Comparison of ENCODE assay signal across 8 cellular contexts in the genomic region with DNA sequence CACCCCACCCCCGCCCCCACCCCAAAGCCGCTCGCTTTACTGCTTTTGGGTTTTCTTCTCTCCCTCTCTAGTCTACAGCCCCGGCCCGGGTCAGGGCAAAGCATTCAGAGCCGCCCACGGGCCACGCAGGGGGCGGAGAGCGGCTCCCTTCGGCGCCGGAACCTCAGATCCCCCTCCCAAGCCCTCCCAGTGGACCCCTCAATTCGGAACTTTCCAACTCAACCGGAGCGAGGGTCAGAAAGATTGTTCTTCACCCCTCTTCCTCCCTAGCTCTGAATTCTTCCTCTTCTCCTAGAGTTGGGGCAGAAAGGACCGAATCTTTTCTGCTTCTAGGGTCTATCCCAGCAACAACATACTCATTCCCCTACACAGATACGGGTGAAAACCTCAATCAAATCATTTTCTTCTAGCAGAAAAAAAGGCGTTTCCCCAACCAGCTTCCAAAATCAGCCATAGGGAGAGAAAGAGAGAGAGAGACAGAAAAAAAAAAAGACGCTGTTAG. TPM values are rescaled to one million over a fixed set of nuclear protein-coding genes. Genes with fewer than 3 reads are reported as not detected.
DNase-seq lines count a peak whose midpoint lies in the region; ATAC-seq lines count a peak whose summit lies in the region.
"Had no signal": no experiment of that assay in that cellular context is flagged by ENCODE, and none has a peak within 500 bp of the region (broad histone marks: within the 10 kb centered on the region; RNA-seq: fewer than 3 reads in every experiment).

No MANE protein-coding gene starts in this region.

- peak overlapping the region; percentile 96 for H3K27ac Mint-ChIP-seq in activated T-helper 1 cell treated with anti-CD3 and anti-CD28 coated beads, Interleukin-12 subunit alpha, Interleukin-12 subunit beta, Interleukin-2, Interleukin-4 antibody, amounts not matched to agents 30 ng/mL and 10 ng/mL and 1 ng/mL, durations not matched to agents 14 hours and 24 hours and 36 hours

- WGBS in right cardiac atrium = 6% methylated on average over 20 of the region's 20 CpGs

- no peaks in the 10 kb centered on the region for H3K9me3 ChIP-seq in right cardiac atrium (ENCODE audit: control insufficient read depth, low read length)

- peak overlapping the region; percentile 95 for H3K4me3 Mint-ChIP-seq in activated T-helper 1 cell treated with anti-CD3 and anti-CD28 coated beads, Interleukin-12 subunit alpha, Interleukin-12 subunit beta, Interleukin-2, Interleukin-4 antibody, amounts not matched to agents 30 ng/mL and 10 ng/mL and 1 ng/mL, durations not matched to agents 14 hours and 24 hours and 36 hours

- intact Hi-C loops in activated T-helper 1 cell treated with anti-CD3 and anti-CD28 coated beads, Interleukin-12 subunit alpha, Interleukin-12 subunit beta, Interleukin-2, Interleukin-4 antibody, amounts not matched to agents 30 ng/mL and 10 ng/mL and 1 ng/mL, durations not matched to agents 14 hours and 24 hours and 36 hours (cut with micrococcal nuclease) = loop anchor here (1.0 to 5.0 kb wide), 4 partner anchors 52 to 132 kb away; no protein-coding TSS in a partner anchor
- intact Hi-C loops in right cardiac atrium (cut with DNase I) = loop anchor here in 1 of 4 donors (5.0 kb wide), 1 partner anchor 33 kb away; a partner anchor contains a TSS

- H3K4me3 ChIP-seq in right cardiac atrium (ENCODE audit: low read length) = peak overlapping the region; percentile 77

- peaks cover 62% of the 10 kb centered on the region for H3K4me1 Mint-ChIP-seq in activated T-helper 1 cell treated with anti-CD3 and anti-CD28 coated beads, Interleukin-12 subunit alpha, Interleukin-12 subunit beta, Interleukin-2, Interleukin-4 antibody, amounts not matched to agents 30 ng/mL and 10 ng/mL and 1 ng/mL, durations not matched to agents 14 hours and 24 hours and 36 hours (ENCODE audit: low read depth)

- peaks cover 13% of the 10 kb centered on the region for H3K36me3 Mint-ChIP-seq in activated T-helper 1 cell treated with anti-CD3 and anti-CD28 coated beads, Interleukin-12 subunit alpha, Interleukin-12 subunit beta, Interleukin-2, Interleukin-4 antibody, amounts not matched to agents 30 ng/mL and 10 ng/mL and 1 ng/mL, durations not matched to agents 14 hours and 24 hours and 36 hours (ENCODE audit: low read depth)

- peak; percentile 40 for DNase-seq in activated T-helper 1 cell treated with anti-CD3 and anti-CD28 coated beads, Interleukin-12 subunit alpha, Interleukin-12 subunit beta, Interleukin-2, Interleukin-4 antibody, amounts not matched to agents 30 ng/mL and 10 ng/mL and 1 ng/mL, durations not matched to agents 14 hours and 24 hours and 36 hours (ENCODE audit: low spot score)
- DNase-seq in right cardiac atrium = peak in 2 of 3 donors; percentile 28 to 68
- peak; percentile 68 for DNase-seq in stimulated activated CD4-positive, alpha-beta T cell treated with anti-CD3 and anti-CD28 coated beads, Interleukin-15, amount 100 ng/mL, for 24 hours
- DNase-seq in hippocampal formation (lab: John Stamatoyannopoulos, UW) = no peak
- DNase-seq in NCI-H524 treated with DMSO at 0.1 percent for 48 hours (lab: John Stamatoyannopoulos, UW) = no peak

- peak overlapping the region; percentile 76 for H3K27ac ChIP-seq in right cardiac atrium (ENCODE audit: low read length)

- H3K27me3 ChIP-seq in right cardiac atrium (ENCODE audit: control insufficient read depth, insufficient read depth) = no peaks in the 10 kb centered on the region

- ATAC-seq in HG03342 (IDR thresholded peaks at IDR 0.05; ENCODE audit: unreplicated experiment) (peak; percentile 25), right cardiac atrium (peak; percentile 10 to 36), GM18870 (IDR thresholded peaks at IDR 0.05; ENCODE audit: unreplicated experiment) (no peak)

- H3K9me3 Mint-ChIP-seq in activated T-helper 1 cell treated with anti-CD3 and anti-CD28 coated beads, Interleukin-12 subunit alpha, Interleukin-12 subunit beta, Interleukin-2, Interleukin-4 antibody, amounts not matched to agents 30 ng/mL and 10 ng/mL and 1 ng/mL, durations not matched to agents 14 hours and 24 hours and 36 hours = no peaks in the 10 kb centered on the region

- peaks cover 8% of the 10 kb centered on the region for H3K27me3 Mint-ChIP-seq in activated T-helper 1 cell treated with anti-CD3 and anti-CD28 coated beads, Interleukin-12 subunit alpha, Interleukin-12 subunit beta, Interleukin-2, Interleukin-4 antibody, amounts not matched to agents 30 ng/mL and 10 ng/mL and 1 ng/mL, durations not matched to agents 14 hours and 24 hours and 36 hours (ENCODE audit: insufficient read depth)

- peaks cover 3% of the 10 kb centered on the region for H3K4me1 ChIP-seq in right cardiac atrium (ENCODE audit: control insufficient read depth, insufficient read depth, low read length)

RNA-seq across cellular contexts. Expression of a gene that starts 1.0 kb away (rescaled TPM):
- total RNA-seq in activated T-helper 1 cell treated with anti-CD3 and anti-CD28 coated beads, Interleukin-12 subunit alpha, Interleukin-12 subunit beta, Interleukin-2, Interleukin-4 antibody, amounts not matched to agents 30 ng/mL and 10 ng/mL and 1 ng/mL, durations not matched to agents 14 hours and 24 hours and 36 hours = 32.5 and 32.8 TPM in 2 replicates
- total RNA-seq in right cardiac atrium = 1 to 10 TPM; 2.4 to 9.9 (median 6.0) TPM
- 5.5 TPM for polyA plus RNA-seq in right cardiac atrium
- total RNA-seq: SK-MEL-5 had no signal

RNA-seq across cellular contexts. Expression of a gene that starts 13.1 kb away (rescaled TPM):
- not detected in 2 replicates for total RNA-seq in activated T-helper 1 cell treated with anti-CD3 and anti-CD28 coated beads, Interleukin-12 subunit alpha, Interleukin-12 subunit beta, Interleukin-2, Interleukin-4 antibody, amounts not matched to agents 30 ng/mL and 10 ng/mL and 1 ng/mL, durations not matched to agents 14 hours and 24 hours and 36 hours
- not detected for total RNA-seq in right cardiac atrium
- polyA plus RNA-seq in right cardiac atrium = not detected
- total RNA-seq: SK-MEL-5 had no signal

RNA-seq across cellular contexts. Expression of a gene that starts 34.2 kb away (rescaled TPM):
- total RNA-seq in activated T-helper 1 cell treated with anti-CD3 and anti-CD28 coated beads, Interleukin-12 subunit alpha, Interleukin-12 subunit beta, Interleukin-2, Interleukin-4 antibody, amounts not matched to agents 30 ng/mL and 10 ng/mL and 1 ng/mL, durations not matched to agents 14 hours and 24 hours and 36 hours = 3.8 and 4.2 TPM in 2 replicates
- 1 to 10 TPM in 1 of 4 donors, under 1 TPM in 3; 0.38 to 1.1 (median 0.52) TPM for total RNA-seq in right cardiac atrium
- polyA plus RNA-seq in right cardiac atrium = 1.1 TPM

RNA-seq across cellular contexts. Expression of a gene that starts 46.1 kb away (rescaled TPM):
- total RNA-seq in activated T-helper 1 cell treated with anti-CD3 and anti-CD28 coated beads, Interleukin-12 subunit alpha, Interleukin-12 subunit beta, Interleukin-2, Interleukin-4 antibody, amounts not matched to agents 30 ng/mL and 10 ng/mL and 1 ng/mL, durations not matched to agents 14 hours and 24 hours and 36 hours = 2.5 and 2.8 TPM in 2 replicates
- total RNA-seq in right cardiac atrium = 1 to 10 TPM; 1.2 to 2.3 (median 2.2) TPM
- polyA plus RNA-seq in right cardiac atrium = 2.8 TPM

RNA-seq across cellular contexts. Expression of a gene that starts 49.7 kb away (rescaled TPM):
- 0.10 TPM in 1 of 2 replicates, not detected in the other for total RNA-seq in activated T-helper 1 cell treated with anti-CD3 and anti-CD28 coated beads, Interleukin-12 subunit alpha, Interleukin-12 subunit beta, Interleukin-2, Interleukin-4 antibody, amounts not matched to agents 30 ng/mL and 10 ng/mL and 1 ng/mL, durations not matched to agents 14 hours and 24 hours and 36 hours
- under 1 TPM in 3 of 4 donors, not detected in 1; 0.12 to 0.37 (median 0.14) TPM for total RNA-seq in right cardiac atrium
- 0.14 TPM for polyA plus RNA-seq in right cardiac atrium
- total RNA-seq: SK-MEL-5 had no signal

Comparison
In these comparisons a context has a peak if more than half of its experiments do, and no peak if none do; other contexts are left out.
1. DNase-seq: peak in activated T-helper 1 cell treated with anti-CD3 and anti-CD28 coated beads, Interleukin-12 subunit alpha, Interleukin-12 subunit beta, Interleukin-2, Interleukin-4 antibody, amounts not matched to agents 30 ng/mL and 10 ng/mL and 1 ng/mL, durations not matched to agents 14 hours and 24 hours and 36 hours (single experiment), right cardiac atrium (2 of 3) and stimulated activated CD4-positive, alpha-beta T cell treated with anti-CD3 and anti-CD28 coated beads, Interleukin-15, amount 100 ng/mL, for 24 hours (single experiment); none in hippocampal formation (0 of 2) and NCI-H524 treated with DMSO at 0.1 percent for 48 hours (single experiment).